Comparison of ENCODE assay signal across 2 cellular contexts in genomic region chr7:116443101-116443523, GRCh38.
TF ChIP-seq lines count a peak whose summit lies in the region.

No MANE protein-coding gene starts in this region.

TF ChIP-seq in A549, 52 proteins besides CTCF, POLR2A, EP300 and RAD21 (continued from another document):
- TF ChIP-seq PBX3 (IDR thresholded peaks at IDR 0.05) (peak; percentile 71; the same call in 1 of the 2 replicates), MAZ (IDR thresholded peaks at IDR 0.05; ENCODE audit: borderline replicate concordance, low read depth, low read length) (no peak), JUN (IDR thresholded peaks at IDR 0.05) (peak; percentile 76 to 89; a peak in 3 of 5 replicates), FOXS1 (CRISPR knock-in tag; IDR thresholded peaks at IDR 0.05) (no peak), NPAS2 (CRISPR knock-in tag; IDR thresholded peaks at IDR 0.05; ENCODE audit: borderline replicate concordance) (no peak), SREBF2 (IDR thresholded peaks at IDR 0.05) (no peak), BHLHE40 (IDR thresholded peaks at IDR 0.05; ENCODE audit: low read depth, low read length) (no peak), SMC3 (IDR thresholded peaks at IDR 0.05) (peak; percentile 47; the same call in 2 of the 3 replicates), FOSL2 (IDR thresholded peaks at IDR 0.05) (peak; percentile 99), FOSL2 (CRISPR knock-in tag; IDR thresholded peaks at IDR 0.05) (peak; percentile 100), RCOR1 (IDR thresholded peaks at IDR 0.05; ENCODE audit: low read depth, low read length) (no peak), HOXB13 (CRISPR knock-in tag; IDR thresholded peaks at IDR 0.05; ENCODE audit: low read depth) (no peak), ZNF302 (CRISPR knock-in tag; IDR thresholded peaks at IDR 0.05) (no peak), RNF2 (IDR thresholded peaks at IDR 0.05; ENCODE audit: borderline replicate concordance, low read depth) (no peak), HOXA7 (CRISPR knock-in tag; IDR thresholded peaks at IDR 0.05) (no peak), MAX (IDR thresholded peaks at IDR 0.05) (peak; percentile 87), RFX5 (IDR thresholded peaks at IDR 0.05) (no peak), ELK1 (IDR thresholded peaks at IDR 0.05; ENCODE audit: low read depth, low read length) (no peak), GATA3 (IDR thresholded peaks at IDR 0.05; ENCODE audit: borderline replicate concordance) (peak; percentile 97), POLR2AphosphoS2 (conservative IDR thresholded peaks at IDR 0.05; ENCODE audit: low read length) (no peak), JUNB (IDR thresholded peaks at IDR 0.05) (peak; percentile 99), KDM5A (IDR thresholded peaks at IDR 0.05) (no peak), ZC3H11A (IDR thresholded peaks at IDR 0.05) (no peak), ZFP36 (IDR thresholded peaks at IDR 0.05; ENCODE audit: borderline replicate concordance, partially characterized antibody) (no peak)
- TF ChIP-seq, protein P1, sequence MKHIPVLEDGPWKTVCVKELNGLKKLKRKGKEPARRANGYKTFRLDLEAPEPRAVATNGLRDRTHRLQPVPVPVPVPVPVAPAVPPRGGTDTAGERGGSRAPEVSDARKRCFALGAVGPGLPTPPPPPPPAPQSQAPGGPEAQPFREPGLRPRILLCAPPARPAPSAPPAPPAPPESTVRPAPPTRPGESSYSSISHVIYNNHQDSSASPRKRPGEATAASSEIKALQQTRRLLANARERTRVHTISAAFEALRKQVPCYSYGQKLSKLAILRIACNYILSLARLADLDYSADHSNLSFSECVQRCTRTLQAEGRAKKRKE (CRISPR knock-in tag; IDR thresholded peaks at IDR 0.05; ENCODE audit: low read depth) = 0 out of 2 replicates have a peak, but pooled peaks have one; percentile 6
- TF ChIP-seq, protein P2, sequence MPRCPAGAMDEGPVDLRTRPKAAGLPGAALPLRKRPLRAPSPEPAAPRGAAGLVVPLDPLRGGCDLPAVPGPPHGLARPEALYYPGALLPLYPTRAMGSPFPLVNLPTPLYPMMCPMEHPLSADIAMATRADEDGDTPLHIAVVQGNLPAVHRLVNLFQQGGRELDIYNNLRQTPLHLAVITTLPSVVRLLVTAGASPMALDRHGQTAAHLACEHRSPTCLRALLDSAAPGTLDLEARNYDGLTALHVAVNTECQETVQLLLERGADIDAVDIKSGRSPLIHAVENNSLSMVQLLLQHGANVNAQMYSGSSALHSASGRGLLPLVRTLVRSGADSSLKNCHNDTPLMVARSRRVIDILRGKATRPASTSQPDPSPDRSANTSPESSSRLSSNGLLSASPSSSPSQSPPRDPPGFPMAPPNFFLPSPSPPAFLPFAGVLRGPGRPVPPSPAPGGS (IDR thresholded peaks at IDR 0.05) = peak; percentile 80; the same call in 2 of the 3 replicates

TF ChIP-seq in HepG2, 621 proteins besides CTCF, POLR2A, EP300 and RAD21 (continued from another document):
- TF ChIP-seq, protein P3, sequence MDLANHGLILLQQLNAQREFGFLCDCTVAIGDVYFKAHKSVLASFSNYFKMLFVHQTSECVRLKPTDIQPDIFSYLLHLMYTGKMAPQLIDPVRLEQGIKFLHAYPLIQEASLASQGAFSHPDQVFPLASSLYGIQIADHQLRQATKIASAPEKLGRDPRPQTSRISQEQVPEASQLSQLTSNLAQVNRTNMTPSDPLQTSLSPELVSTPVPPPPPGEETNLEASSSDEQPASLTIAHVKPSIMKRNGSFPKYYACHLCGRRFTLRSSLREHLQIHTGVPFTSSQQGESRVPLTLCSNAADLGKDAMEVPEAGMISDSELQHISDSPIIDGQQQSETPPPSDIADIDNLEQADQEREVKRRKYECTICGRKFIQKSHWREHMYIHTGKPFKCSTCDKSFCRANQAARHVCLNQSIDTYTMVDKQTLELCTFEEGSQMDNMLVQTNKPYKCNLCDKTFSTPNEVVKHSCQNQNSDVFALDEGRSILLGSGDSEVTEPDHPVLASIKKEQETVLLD (CRISPR knock-in tag; IDR thresholded peaks at IDR 0.05; ENCODE audit: low read depth) = no peak
- TF ChIP-seq NR1H2 (CRISPR knock-in tag; IDR thresholded peaks at IDR 0.05; ENCODE audit: borderline replicate concordance, low read depth) = no peak
- TF ChIP-seq SPEN (CRISPR knock-in tag; IDR thresholded peaks at IDR 0.05; ENCODE audit: low read depth) = no peak
- no peak for TF ChIP-seq MAFG (CRISPR knock-in tag; IDR thresholded peaks at IDR 0.05)
- TF ChIP-seq ZNF326 (CRISPR knock-in tag; IDR thresholded peaks at IDR 0.05; ENCODE audit: borderline replicate concordance) = no peak
- no peak for TF ChIP-seq ZNF318 (CRISPR knock-in tag; IDR thresholded peaks at IDR 0.05)
- TF ChIP-seq ZNF678 (CRISPR knock-in tag; IDR thresholded peaks at IDR 0.05) = no peak
- TF ChIP-seq, protein P4, sequence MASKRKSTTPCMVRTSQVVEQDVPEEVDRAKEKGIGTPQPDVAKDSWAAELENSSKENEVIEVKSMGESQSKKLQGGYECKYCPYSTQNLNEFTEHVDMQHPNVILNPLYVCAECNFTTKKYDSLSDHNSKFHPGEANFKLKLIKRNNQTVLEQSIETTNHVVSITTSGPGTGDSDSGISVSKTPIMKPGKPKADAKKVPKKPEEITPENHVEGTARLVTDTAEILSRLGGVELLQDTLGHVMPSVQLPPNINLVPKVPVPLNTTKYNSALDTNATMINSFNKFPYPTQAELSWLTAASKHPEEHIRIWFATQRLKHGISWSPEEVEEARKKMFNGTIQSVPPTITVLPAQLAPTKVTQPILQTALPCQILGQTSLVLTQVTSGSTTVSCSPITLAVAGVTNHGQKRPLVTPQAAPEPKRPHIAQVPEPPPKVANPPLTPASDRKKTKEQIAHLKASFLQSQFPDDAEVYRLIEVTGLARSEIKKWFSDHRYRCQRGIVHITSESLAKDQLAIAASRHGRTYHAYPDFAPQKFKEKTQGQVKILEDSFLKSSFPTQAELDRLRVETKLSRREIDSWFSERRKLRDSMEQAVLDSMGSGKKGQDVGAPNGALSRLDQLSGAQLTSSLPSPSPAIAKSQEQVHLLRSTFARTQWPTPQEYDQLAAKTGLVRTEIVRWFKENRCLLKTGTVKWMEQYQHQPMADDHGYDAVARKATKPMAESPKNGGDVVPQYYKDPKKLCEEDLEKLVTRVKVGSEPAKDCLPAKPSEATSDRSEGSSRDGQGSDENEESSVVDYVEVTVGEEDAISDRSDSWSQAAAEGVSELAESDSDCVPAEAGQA (IDR thresholded peaks at IDR 0.05; ENCODE audit: low read depth) = no peak
- TF ChIP-seq, protein P4 (CRISPR knock-in tag; IDR thresholded peaks at IDR 0.05; ENCODE audit: borderline replicate concordance) = no peak
- no peak for TF ChIP-seq GPN1 (CRISPR knock-in tag; IDR thresholded peaks at IDR 0.05; ENCODE audit: borderline replicate concordance)
- no peak for TF ChIP-seq POGZ (CRISPR knock-in tag; IDR thresholded peaks at IDR 0.05)
- TF ChIP-seq ZNF484 (CRISPR knock-in tag; IDR thresholded peaks at IDR 0.05; ENCODE audit: borderline replicate concordance, low read depth) = no peak
